ENCODE assay signal across 1 cellular context in the genomic region with DNA sequence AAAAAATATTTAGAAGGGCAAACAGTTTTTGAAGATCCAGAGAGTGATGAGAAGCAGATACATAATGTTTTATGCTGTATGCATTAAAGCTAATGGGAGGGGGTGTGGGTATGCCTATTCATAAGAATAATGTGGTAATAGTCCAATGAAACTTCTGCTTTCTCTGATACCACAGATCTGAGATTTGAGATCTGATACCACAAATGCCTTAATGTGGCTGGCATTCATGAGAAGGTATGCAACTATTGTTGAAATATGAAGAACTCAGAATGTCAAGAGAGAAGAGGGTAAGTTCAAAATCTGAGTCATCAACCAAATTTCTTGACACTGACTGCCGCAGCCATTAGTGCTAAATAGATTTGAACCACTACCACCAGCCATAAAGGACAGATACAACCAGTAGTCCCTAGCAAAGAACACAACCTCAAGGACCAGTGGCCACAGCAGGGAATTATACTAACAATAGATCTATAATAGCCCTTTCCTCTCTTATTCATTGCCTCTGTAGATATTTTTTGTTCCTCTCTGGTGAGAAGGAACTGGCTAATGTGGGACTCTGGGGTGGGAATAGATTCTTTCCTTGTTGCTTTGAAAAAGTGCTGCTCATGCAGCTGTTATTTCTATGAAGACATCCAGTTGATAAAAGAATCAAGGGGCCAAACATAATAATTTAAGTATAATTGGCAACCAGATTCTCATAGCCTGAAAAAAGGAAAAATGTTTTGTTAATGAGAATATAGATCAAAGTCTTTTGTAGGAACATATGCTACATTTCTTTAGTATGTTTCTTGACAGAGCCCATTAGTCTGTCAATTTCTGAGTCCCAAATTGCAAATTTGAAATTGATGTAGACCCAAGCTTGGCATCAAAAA.
TF ChIP-seq lines count a peak whose summit lies in the region.

No MANE protein-coding gene starts in this region.

TF ChIP-seq in GM12878, 131 proteins besides CTCF, POLR2A, EP300 and RAD21 (continued from another document and continues in another):
- TF ChIP-seq, protein P1, sequence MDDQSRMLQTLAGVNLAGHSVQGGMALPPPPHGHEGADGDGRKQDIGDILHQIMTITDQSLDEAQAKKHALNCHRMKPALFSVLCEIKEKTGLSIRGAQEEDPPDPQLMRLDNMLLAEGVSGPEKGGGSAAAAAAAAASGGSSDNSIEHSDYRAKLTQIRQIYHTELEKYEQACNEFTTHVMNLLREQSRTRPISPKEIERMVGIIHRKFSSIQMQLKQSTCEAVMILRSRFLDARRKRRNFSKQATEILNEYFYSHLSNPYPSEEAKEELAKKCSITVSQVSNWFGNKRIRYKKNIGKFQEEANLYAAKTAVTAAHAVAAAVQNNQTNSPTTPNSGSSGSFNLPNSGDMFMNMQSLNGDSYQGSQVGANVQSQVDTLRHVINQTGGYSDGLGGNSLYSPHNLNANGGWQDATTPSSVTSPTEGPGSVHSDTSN (IDR thresholded peaks at IDR 0.05; ENCODE audit: insufficient replicate concordance, low read depth, low read length), result no peak
- TF ChIP-seq, protein P2, sequence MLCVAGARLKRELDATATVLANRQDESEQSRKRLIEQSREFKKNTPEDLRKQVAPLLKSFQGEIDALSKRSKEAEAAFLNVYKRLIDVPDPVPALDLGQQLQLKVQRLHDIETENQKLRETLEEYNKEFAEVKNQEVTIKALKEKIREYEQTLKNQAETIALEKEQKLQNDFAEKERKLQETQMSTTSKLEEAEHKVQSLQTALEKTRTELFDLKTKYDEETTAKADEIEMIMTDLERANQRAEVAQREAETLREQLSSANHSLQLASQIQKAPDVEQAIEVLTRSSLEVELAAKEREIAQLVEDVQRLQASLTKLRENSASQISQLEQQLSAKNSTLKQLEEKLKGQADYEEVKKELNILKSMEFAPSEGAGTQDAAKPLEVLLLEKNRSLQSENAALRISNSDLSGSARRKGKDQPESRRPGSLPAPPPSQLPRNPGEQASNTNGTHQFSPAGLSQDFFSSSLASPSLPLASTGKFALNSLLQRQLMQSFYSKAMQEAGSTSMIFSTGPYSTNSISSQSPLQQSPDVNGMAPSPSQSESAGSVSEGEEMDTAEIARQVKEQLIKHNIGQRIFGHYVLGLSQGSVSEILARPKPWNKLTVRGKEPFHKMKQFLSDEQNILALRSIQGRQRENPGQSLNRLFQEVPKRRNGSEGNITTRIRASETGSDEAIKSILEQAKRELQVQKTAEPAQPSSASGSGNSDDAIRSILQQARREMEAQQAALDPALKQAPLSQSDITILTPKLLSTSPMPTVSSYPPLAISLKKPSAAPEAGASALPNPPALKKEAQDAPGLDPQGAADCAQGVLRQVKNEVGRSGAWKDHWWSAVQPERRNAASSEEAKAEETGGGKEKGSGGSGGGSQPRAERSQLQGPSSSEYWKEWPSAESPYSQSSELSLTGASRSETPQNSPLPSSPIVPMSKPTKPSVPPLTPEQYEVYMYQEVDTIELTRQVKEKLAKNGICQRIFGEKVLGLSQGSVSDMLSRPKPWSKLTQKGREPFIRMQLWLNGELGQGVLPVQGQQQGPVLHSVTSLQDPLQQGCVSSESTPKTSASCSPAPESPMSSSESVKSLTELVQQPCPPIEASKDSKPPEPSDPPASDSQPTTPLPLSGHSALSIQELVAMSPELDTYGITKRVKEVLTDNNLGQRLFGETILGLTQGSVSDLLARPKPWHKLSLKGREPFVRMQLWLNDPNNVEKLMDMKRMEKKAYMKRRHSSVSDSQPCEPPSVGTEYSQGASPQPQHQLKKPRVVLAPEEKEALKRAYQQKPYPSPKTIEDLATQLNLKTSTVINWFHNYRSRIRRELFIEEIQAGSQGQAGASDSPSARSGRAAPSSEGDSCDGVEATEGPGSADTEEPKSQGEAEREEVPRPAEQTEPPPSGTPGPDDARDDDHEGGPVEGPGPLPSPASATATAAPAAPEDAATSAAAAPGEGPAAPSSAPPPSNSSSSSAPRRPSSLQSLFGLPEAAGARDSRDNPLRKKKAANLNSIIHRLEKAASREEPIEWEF (IDR thresholded peaks at IDR 0.05; ENCODE audit: insufficient replicate concordance, low read depth, low read length), result peak; percentile 28
- TF ChIP-seq, protein P3, sequence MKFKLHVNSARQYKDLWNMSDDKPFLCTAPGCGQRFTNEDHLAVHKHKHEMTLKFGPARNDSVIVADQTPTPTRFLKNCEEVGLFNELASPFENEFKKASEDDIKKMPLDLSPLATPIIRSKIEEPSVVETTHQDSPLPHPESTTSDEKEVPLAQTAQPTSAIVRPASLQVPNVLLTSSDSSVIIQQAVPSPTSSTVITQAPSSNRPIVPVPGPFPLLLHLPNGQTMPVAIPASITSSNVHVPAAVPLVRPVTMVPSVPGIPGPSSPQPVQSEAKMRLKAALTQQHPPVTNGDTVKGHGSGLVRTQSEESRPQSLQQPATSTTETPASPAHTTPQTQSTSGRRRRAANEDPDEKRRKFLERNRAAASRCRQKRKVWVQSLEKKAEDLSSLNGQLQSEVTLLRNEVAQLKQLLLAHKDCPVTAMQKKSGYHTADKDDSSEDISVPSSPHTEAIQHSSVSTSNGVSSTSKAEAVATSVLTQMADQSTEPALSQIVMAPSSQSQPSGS (IDR thresholded peaks at IDR 0.05; ENCODE audit: low read length), result peak; percentile 24; the same call in 1 of the 2 replicates
- TF ChIP-seq MTA2 (IDR thresholded peaks at IDR 0.05; ENCODE audit: low read depth), result peak; percentile 88
- peak; percentile 99 for TF ChIP-seq ZNF217 (IDR thresholded peaks at IDR 0.05)
- TF ChIP-seq, protein P4, sequence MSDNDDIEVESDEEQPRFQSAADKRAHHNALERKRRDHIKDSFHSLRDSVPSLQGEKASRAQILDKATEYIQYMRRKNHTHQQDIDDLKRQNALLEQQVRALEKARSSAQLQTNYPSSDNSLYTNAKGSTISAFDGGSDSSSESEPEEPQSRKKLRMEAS (IDR thresholded peaks at IDR 0.05; ENCODE audit: low read depth, low read length), result no peak
- peak; percentile 79 for TF ChIP-seq BCL11A (IDR thresholded peaks at IDR 0.05; ENCODE audit: low read depth, low read length)
- TF ChIP-seq, protein P5, sequence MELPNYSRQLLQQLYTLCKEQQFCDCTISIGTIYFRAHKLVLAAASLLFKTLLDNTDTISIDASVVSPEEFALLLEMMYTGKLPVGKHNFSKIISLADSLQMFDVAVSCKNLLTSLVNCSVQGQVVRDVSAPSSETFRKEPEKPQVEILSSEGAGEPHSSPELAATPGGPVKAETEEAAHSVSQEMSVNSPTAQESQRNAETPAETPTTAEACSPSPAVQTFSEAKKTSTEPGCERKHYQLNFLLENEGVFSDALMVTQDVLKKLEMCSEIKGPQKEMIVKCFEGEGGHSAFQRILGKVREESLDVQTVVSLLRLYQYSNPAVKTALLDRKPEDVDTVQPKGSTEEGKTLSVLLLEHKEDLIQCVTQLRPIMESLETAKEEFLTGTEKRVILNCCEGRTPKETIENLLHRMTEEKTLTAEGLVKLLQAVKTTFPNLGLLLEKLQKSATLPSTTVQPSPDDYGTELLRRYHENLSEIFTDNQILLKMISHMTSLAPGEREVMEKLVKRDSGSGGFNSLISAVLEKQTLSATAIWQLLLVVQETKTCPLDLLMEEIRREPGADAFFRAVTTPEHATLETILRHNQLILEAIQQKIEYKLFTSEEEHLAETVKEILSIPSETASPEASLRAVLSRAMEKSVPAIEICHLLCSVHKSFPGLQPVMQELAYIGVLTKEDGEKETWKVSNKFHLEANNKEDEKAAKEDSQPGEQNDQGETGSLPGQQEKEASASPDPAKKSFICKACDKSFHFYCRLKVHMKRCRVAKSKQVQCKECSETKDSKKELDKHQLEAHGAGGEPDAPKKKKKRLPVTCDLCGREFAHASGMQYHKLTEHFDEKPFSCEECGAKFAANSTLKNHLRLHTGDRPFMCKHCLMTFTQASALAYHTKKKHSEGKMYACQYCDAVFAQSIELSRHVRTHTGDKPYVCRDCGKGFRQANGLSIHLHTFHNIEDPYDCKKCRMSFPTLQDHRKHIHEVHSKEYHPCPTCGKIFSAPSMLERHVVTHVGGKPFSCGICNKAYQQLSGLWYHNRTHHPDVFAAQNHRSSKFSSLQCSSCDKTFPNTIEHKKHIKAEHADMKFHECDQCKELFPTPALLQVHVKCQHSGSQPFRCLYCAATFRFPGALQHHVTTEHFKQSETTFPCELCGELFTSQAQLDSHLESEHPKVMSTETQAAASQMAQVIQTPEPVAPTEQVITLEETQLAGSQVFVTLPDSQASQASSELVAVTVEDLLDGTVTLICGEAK (IDR thresholded peaks at IDR 0.05; ENCODE audit: borderline replicate concordance), result no peak
- TF ChIP-seq PAX5 (IDR thresholded peaks at IDR 0.05; ENCODE audit: borderline replicate concordance, low read depth, low read length), result peak; percentile 54; the same call in 1 of the 2 replicates
- no peak for TF ChIP-seq CBFB (IDR thresholded peaks at IDR 0.05; ENCODE audit: low read depth)
- 0 out of 2 replicates have a peak, but pooled peaks have one; percentile 24 for TF ChIP-seq TBL1XR1 (IDR thresholded peaks at IDR 0.05; ENCODE audit: low read depth, low read length)
- TF ChIP-seq NR2F1 (conservative IDR thresholded peaks at IDR 0.05), result peak; percentile 80
- TF ChIP-seq, protein P6, sequence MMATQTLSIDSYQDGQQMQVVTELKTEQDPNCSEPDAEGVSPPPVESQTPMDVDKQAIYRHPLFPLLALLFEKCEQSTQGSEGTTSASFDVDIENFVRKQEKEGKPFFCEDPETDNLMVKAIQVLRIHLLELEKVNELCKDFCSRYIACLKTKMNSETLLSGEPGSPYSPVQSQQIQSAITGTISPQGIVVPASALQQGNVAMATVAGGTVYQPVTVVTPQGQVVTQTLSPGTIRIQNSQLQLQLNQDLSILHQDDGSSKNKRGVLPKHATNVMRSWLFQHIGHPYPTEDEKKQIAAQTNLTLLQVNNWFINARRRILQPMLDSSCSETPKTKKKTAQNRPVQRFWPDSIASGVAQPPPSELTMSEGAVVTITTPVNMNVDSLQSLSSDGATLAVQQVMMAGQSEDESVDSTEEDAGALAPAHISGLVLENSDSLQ (IDR thresholded peaks at IDR 0.05), result peak; percentile 35; the same call in 1 of the 2 replicates
- TF ChIP-seq IKZF1 (conservative IDR thresholded peaks at IDR 0.05), result peak; percentile 46
- TF ChIP-seq, protein P7, sequence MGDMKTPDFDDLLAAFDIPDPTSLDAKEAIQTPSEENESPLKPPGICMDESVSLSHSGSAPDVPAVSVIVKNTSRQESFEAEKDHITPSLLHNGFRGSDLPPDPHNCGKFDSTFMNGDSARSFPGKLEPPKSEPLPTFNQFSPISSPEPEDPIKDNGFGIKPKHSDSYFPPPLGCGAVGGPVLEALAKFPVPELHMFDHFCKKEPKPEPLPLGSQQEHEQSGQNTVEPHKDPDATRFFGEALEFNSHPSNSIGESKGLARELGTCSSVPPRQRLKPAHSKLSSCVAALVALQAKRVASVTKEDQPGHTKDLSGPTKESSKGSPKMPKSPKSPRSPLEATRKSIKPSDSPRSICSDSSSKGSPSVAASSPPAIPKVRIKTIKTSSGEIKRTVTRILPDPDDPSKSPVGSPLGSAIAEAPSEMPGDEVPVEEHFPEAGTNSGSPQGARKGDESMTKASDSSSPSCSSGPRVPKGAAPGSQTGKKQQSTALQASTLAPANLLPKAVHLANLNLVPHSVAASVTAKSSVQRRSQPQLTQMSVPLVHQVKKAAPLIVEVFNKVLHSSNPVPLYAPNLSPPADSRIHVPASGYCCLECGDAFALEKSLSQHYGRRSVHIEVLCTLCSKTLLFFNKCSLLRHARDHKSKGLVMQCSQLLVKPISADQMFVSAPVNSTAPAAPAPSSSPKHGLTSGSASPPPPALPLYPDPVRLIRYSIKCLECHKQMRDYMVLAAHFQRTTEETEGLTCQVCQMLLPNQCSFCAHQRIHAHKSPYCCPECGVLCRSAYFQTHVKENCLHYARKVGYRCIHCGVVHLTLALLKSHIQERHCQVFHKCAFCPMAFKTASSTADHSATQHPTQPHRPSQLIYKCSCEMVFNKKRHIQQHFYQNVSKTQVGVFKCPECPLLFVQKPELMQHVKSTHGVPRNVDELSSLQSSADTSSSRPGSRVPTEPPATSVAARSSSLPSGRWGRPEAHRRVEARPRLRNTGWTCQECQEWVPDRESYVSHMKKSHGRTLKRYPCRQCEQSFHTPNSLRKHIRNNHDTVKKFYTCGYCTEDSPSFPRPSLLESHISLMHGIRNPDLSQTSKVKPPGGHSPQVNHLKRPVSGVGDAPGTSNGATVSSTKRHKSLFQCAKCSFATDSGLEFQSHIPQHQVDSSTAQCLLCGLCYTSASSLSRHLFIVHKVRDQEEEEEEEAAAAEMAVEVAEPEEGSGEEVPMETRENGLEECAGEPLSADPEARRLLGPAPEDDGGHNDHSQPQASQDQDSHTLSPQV (IDR thresholded peaks at IDR 0.05), result no peak
- TF ChIP-seq ZNF24 (IDR thresholded peaks at IDR 0.05), result peak; percentile 77; the same call in 1 of the 2 replicates
- TF ChIP-seq FOXM1 (IDR thresholded peaks at IDR 0.05; ENCODE audit: low read depth, low read length), result peak; percentile 38; the same call in 1 of the 2 replicates
- no peak for TF ChIP-seq KDM1A (IDR thresholded peaks at IDR 0.05; ENCODE audit: borderline replicate concordance)
- TF ChIP-seq, protein P8, sequence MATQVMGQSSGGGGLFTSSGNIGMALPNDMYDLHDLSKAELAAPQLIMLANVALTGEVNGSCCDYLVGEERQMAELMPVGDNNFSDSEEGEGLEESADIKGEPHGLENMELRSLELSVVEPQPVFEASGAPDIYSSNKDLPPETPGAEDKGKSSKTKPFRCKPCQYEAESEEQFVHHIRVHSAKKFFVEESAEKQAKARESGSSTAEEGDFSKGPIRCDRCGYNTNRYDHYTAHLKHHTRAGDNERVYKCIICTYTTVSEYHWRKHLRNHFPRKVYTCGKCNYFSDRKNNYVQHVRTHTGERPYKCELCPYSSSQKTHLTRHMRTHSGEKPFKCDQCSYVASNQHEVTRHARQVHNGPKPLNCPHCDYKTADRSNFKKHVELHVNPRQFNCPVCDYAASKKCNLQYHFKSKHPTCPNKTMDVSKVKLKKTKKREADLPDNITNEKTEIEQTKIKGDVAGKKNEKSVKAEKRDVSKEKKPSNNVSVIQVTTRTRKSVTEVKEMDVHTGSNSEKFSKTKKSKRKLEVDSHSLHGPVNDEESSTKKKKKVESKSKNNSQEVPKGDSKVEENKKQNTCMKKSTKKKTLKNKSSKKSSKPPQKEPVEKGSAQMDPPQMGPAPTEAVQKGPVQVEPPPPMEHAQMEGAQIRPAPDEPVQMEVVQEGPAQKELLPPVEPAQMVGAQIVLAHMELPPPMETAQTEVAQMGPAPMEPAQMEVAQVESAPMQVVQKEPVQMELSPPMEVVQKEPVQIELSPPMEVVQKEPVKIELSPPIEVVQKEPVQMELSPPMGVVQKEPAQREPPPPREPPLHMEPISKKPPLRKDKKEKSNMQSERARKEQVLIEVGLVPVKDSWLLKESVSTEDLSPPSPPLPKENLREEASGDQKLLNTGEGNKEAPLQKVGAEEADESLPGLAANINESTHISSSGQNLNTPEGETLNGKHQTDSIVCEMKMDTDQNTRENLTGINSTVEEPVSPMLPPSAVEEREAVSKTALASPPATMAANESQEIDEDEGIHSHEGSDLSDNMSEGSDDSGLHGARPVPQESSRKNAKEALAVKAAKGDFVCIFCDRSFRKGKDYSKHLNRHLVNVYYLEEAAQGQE (IDR thresholded peaks at IDR 0.05; ENCODE audit: low read depth, low read length), result no peak
- TF ChIP-seq MXI1 (IDR thresholded peaks at IDR 0.05; ENCODE audit: low read depth, low read length), result peak; percentile 34; the same call in 1 of the 2 replicates
